Comparison of ENCODE assay signal across 8 cellular contexts in genomic region chr2:120251863-120252206, GRCh38. TPM values are rescaled to one million over a fixed set of nuclear protein-coding genes. Genes with fewer than 3 reads are reported as not detected.
DNase-seq lines count a peak whose midpoint lies in the region; ATAC-seq, FAIRE-seq and TF ChIP-seq lines count a peak whose summit lies in the region.

No MANE protein-coding gene starts in this region.

- H3K4me1 ChIP-seq in keratinocyte (ENCODE audit: control insufficient read depth, extremely low read depth, insufficient read depth, low read length), result peaks cover 22% of the 10 kb centered on the region

- no peaks in the 10 kb centered on the region for H3K9me1 ChIP-seq in keratinocyte (ENCODE audit: control insufficient read depth, extremely low read depth, insufficient read depth, low read length)

- peak overlapping the region; percentile 87 for H3K4me2 ChIP-seq in keratinocyte (ENCODE audit: control insufficient read depth, extremely low read depth, insufficient read depth, low read depth, low read length)

- TF ChIP-seq CTCF in keratinocyte (optimal IDR thresholded peaks at IDR 0.05 in 1 of 3, IDR thresholded peaks at IDR 0.05 in 1 of 3, conservative IDR thresholded peaks at IDR 0.05 in 1 of 3; ENCODE audit: extremely low read depth in 1 of 3, insufficient read depth in 2 of 3, low read length in 3 of 3), result no peak

- no peaks in the 10 kb centered on the region for H3K9me3 ChIP-seq in keratinocyte (ENCODE audit: control insufficient read depth, low read depth, low read length)

- peak overlapping the region; percentile 96 for H3K27ac Mint-ChIP-seq in T-helper 1 cell treated with Interleukin-12 subunit alpha and Interleukin-12 subunit beta and Interleukin-4 antibody, amounts not matched to agents 30 μg/mL and 1 μg/mL, for 36 hours
- H3K27ac Mint-ChIP-seq in activated T-helper 2 cell treated with anti-CD3 and anti-CD28 coated beads, Interferon-gamma antibody, Interleukin-2, Interleukin-4, amounts not matched to agents 10 μg/mL and 5 μg/mL and 100 μg/mL, durations not matched to agents 14 hours and 24 hours and 36 hours, result peak overlapping the region; percentile 64

- peak overlapping the region; percentile 74 for H3K9ac ChIP-seq in keratinocyte (ENCODE audit: control insufficient read depth, extremely low read depth, insufficient read depth, low read length)

- H3K4me3 Mint-ChIP-seq in T-helper 1 cell treated with Interleukin-12 subunit alpha and Interleukin-12 subunit beta and Interleukin-4 antibody, amounts not matched to agents 30 μg/mL and 1 μg/mL, for 36 hours, result peak overlapping the region; percentile 99
- H3K4me3 Mint-ChIP-seq in activated T-helper 2 cell treated with anti-CD3 and anti-CD28 coated beads, Interferon-gamma antibody, Interleukin-2, Interleukin-4, amounts not matched to agents 10 μg/mL and 5 μg/mL and 100 μg/mL, durations not matched to agents 14 hours and 24 hours and 36 hours (ENCODE audit: low read depth), result peak overlapping the region; percentile 100

- peak overlapping the region; percentile 87 for H2AFZ ChIP-seq in keratinocyte (ENCODE audit: control insufficient read depth, low read length)

- H3K27me3 Mint-ChIP-seq in T-helper 1 cell treated with Interleukin-12 subunit alpha and Interleukin-12 subunit beta and Interleukin-4 antibody, amounts not matched to agents 30 μg/mL and 1 μg/mL, for 36 hours (ENCODE audit: low read depth), result no peaks in the 10 kb centered on the region
- peaks cover 10% of the 10 kb centered on the region for H3K27me3 Mint-ChIP-seq in activated T-helper 2 cell treated with anti-CD3 and anti-CD28 coated beads, Interferon-gamma antibody, Interleukin-2, Interleukin-4, amounts not matched to agents 10 μg/mL and 5 μg/mL and 100 μg/mL, durations not matched to agents 14 hours and 24 hours and 36 hours (ENCODE audit: low read depth)

- no peaks in the 10 kb centered on the region for H4K20me1 ChIP-seq in keratinocyte (ENCODE audit: control insufficient read depth, extremely low read depth, insufficient read depth, low read length)

- no peak for FAIRE-seq in keratinocyte (lab: Jason Lieb, UNC)

- H3K36me3 ChIP-seq in keratinocyte (ENCODE audit: control insufficient read depth in 2 of 2, extremely low read depth in 1 of 2, insufficient read depth in 2 of 2, low read length in 2 of 2), result peaks cover 0 to 3% of the 10 kb centered on the region in 2 experiments

- dilution Hi-C loops in keratinocyte (cut with MboI; ENCODE audit: extremely low pct_ligation_motif_present, low sequenced_read_pairs), result no loop called here

- H3K9me3 Mint-ChIP-seq in T-helper 1 cell treated with Interleukin-12 subunit alpha and Interleukin-12 subunit beta and Interleukin-4 antibody, amounts not matched to agents 30 μg/mL and 1 μg/mL, for 36 hours, result peaks cover 4% of the 10 kb centered on the region
- no peaks in the 10 kb centered on the region for H3K9me3 Mint-ChIP-seq in activated T-helper 2 cell treated with anti-CD3 and anti-CD28 coated beads, Interferon-gamma antibody, Interleukin-2, Interleukin-4, amounts not matched to agents 10 μg/mL and 5 μg/mL and 100 μg/mL, durations not matched to agents 14 hours and 24 hours and 36 hours

- DNase-seq in T-helper 1 cell (no peak), keratinocyte (ENCODE audit: low read depth, low spot score) (no peak), NCI-H1105 treated with DMSO at 0.1 percent for 48 hours (lab: John Stamatoyannopoulos, UW) (no peak)
- no peak for DNase-seq in activated T-helper 2 cell treated with anti-CD3 and anti-CD28 coated beads, Interferon-gamma antibody, Interleukin-2, Interleukin-4, amounts not matched to agents 10 μg/mL and 5 μg/mL and 100 μg/mL, durations not matched to agents 14 hours and 24 hours and 36 hours (ENCODE audit: low spot score)

- intact Hi-C loops in activated T-helper 2 cell treated with anti-CD3 and anti-CD28 coated beads, Interferon-gamma antibody, Interleukin-2, Interleukin-4, amounts not matched to agents 10 μg/mL and 5 μg/mL and 100 μg/mL, durations not matched to agents 14 hours and 24 hours and 36 hours (cut with micrococcal nuclease), result loop anchor here (1.0 to 2.0 kb wide), 2 partner anchors 20 to 29 kb away; partner anchors contain the start of gene TMEM185B

- peaks cover 32% of the 10 kb centered on the region for H3K79me2 ChIP-seq in keratinocyte (ENCODE audit: control insufficient read depth, insufficient read depth, low read length)

- H3K4me1 Mint-ChIP-seq in T-helper 1 cell treated with Interleukin-12 subunit alpha and Interleukin-12 subunit beta and Interleukin-4 antibody, amounts not matched to agents 30 μg/mL and 1 μg/mL, for 36 hours (ENCODE audit: low read depth), result peaks cover 66% of the 10 kb centered on the region
- H3K4me1 Mint-ChIP-seq in activated T-helper 2 cell treated with anti-CD3 and anti-CD28 coated beads, Interferon-gamma antibody, Interleukin-2, Interleukin-4, amounts not matched to agents 10 μg/mL and 5 μg/mL and 100 μg/mL, durations not matched to agents 14 hours and 24 hours and 36 hours (ENCODE audit: low read depth), result peaks cover 50% of the 10 kb centered on the region

- H3K27ac ChIP-seq in keratinocyte (ENCODE audit: control insufficient read depth, insufficient read depth, low read length), result no peak overlapping the region
- H3K27ac ChIP-seq in temporal lobe (ENCODE audit: low read depth, low read length), result peak overlapping the region; percentile 46

- H3K36me3 Mint-ChIP-seq in T-helper 1 cell treated with Interleukin-12 subunit alpha and Interleukin-12 subunit beta and Interleukin-4 antibody, amounts not matched to agents 30 μg/mL and 1 μg/mL, for 36 hours (ENCODE audit: low read depth), result peaks cover 32% of the 10 kb centered on the region
- peaks cover 29% of the 10 kb centered on the region for H3K36me3 Mint-ChIP-seq in activated T-helper 2 cell treated with anti-CD3 and anti-CD28 coated beads, Interferon-gamma antibody, Interleukin-2, Interleukin-4, amounts not matched to agents 10 μg/mL and 5 μg/mL and 100 μg/mL, durations not matched to agents 14 hours and 24 hours and 36 hours (ENCODE audit: low read depth)

- ATAC-seq in GM21825 (IDR thresholded peaks at IDR 0.05; ENCODE audit: unreplicated experiment), result no peak
- no peak for ATAC-seq in GM21447 (IDR thresholded peaks at IDR 0.05; ENCODE audit: unreplicated experiment)

- peak overlapping the region; percentile 74 to 90 (median 77) for H3K4me3 ChIP-seq in keratinocyte (ENCODE audit: control insufficient read depth in 2 of 3, extremely low read depth in 1 of 3, insufficient read depth in 2 of 3, low read depth in 1 of 3, low read length in 3 of 3)

- H3K27me3 ChIP-seq in keratinocyte (ENCODE audit: control insufficient read depth, extremely low read depth, insufficient read depth, low read length), result no peaks in the 10 kb centered on the region

RNA-seq across cellular contexts. Expression of gene RALB, which starts 0.8 kb away (rescaled TPM):
- total RNA-seq in activated T-helper 2 cell treated with anti-CD3 and anti-CD28 coated beads, Interferon-gamma antibody, Interleukin-2, Interleukin-4, amounts not matched to agents 10 μg/mL and 5 μg/mL and 100 μg/mL, durations not matched to agents 14 hours and 24 hours and 36 hours, result 58.4 and 65.0 TPM in 2 replicates
- polyA plus RNA-seq in keratinocyte, result 52.8 to 80.8 TPM (median 60.6 TPM) in 3 replicates
- 54.8 TPM for polyA plus RNA-seq in keratinocyte (2011; ENCODE audit: low read depth)
- polyA plus RNA-seq in keratinocyte (2011; cell fraction: cytosol; rRNA removed), result 63.8 and 90.6 TPM in 2 replicates
- polyA plus RNA-seq in keratinocyte (2011; cell fraction: nucleus; rRNA removed), result 26.9 and 35.5 TPM in 2 replicates
- 43.6 and 58.8 TPM in 2 replicates for polyA plus RNA-seq in keratinocyte (2012; ENCODE audit: low replicate concordance)
- polyA minus RNA-seq in keratinocyte, result 8.1 to 32.2 TPM (median 25.4 TPM) in 3 replicates
- 33.6 TPM for polyA minus RNA-seq in keratinocyte (2011; cell fraction: cytosol; rRNA and poly(A)+ RNA removed)
- polyA minus RNA-seq in keratinocyte (2011; cell fraction: nucleus; rRNA and poly(A)+ RNA removed), result 9.0 and 11.5 TPM in 2 replicates
- 31.0 TPM for total RNA-seq in temporal lobe

RNA-seq across cellular contexts. Expression of gene TMEM185B, which starts 28.6 kb away (rescaled TPM):
- total RNA-seq in activated T-helper 2 cell treated with anti-CD3 and anti-CD28 coated beads, Interferon-gamma antibody, Interleukin-2, Interleukin-4, amounts not matched to agents 10 μg/mL and 5 μg/mL and 100 μg/mL, durations not matched to agents 14 hours and 24 hours and 36 hours, result 38.7 and 39.3 TPM in 2 replicates
- polyA plus RNA-seq in keratinocyte, result 7.8 to 27.8 TPM (median 13.4 TPM) in 3 replicates
- 1.3 TPM for polyA plus RNA-seq in keratinocyte (2011; ENCODE audit: low read depth)
- polyA plus RNA-seq in keratinocyte (2011; cell fraction: cytosol; rRNA removed), result 7.3 and 8.6 TPM in 2 replicates
- polyA plus RNA-seq in keratinocyte (2011; cell fraction: nucleus; rRNA removed), result 30.7 and 33.7 TPM in 2 replicates
- polyA plus RNA-seq in keratinocyte (2012; ENCODE audit: low replicate concordance), result 12.5 and 17.9 TPM in 2 replicates
- polyA minus RNA-seq in keratinocyte, result 7.5 to 39.5 TPM (median 8.8 TPM) in 3 replicates
- polyA minus RNA-seq in keratinocyte (2011; cell fraction: cytosol; rRNA and poly(A)+ RNA removed), result 4.8 TPM
- polyA minus RNA-seq in keratinocyte (2011; cell fraction: nucleus; rRNA and poly(A)+ RNA removed), result 12.8 and 19.5 TPM in 2 replicates
- total RNA-seq in temporal lobe, result 13.0 TPM
